ENCODE assay signal across 8 cellular contexts in genomic region chr22:42270512-42271190, GRCh38. TPM values are rescaled to one million over a fixed set of nuclear protein-coding genes. Genes with fewer than 3 reads are reported as not detected.
DNase-seq lines count a peak whose midpoint lies in the region; ATAC-seq and TF ChIP-seq lines count a peak whose summit lies in the region.

Gene TCF20 (minus strand): TSS chr22:42270653. CDS start chr22:42215305, 55,348 bp downstream.

- peaks cover 12% of the 10 kb centered on the region for H3K4me1 Mint-ChIP-seq in chondrocyte (ENCODE audit: low read depth)

- H3K9me3 Mint-ChIP-seq in chondrocyte (ENCODE audit: low read depth) = no peaks in the 10 kb centered on the region

- H3K36me3 Mint-ChIP-seq in chondrocyte (ENCODE audit: low read depth) = no peaks in the 10 kb centered on the region

- no peaks in the 10 kb centered on the region for H3K27me3 Mint-ChIP-seq in chondrocyte (ENCODE audit: low read depth)

- peak; percentile 49 for DNase-seq in NK-92 treated with Interleukin-12 subunit alpha and Interleukin-12 subunit beta, amount 100 ng/mL, for 24 hours (lab: John Stamatoyannopoulos, UW)
- DNase-seq in NK-92 (lab: John Stamatoyannopoulos, UW; ENCODE audit: unreplicated experiment) (no peak), NCI-H2227 (lab: John Stamatoyannopoulos, UW; ENCODE audit: unreplicated experiment) (peak; percentile 80), chondrocyte (ENCODE audit: low spot score) (peak; percentile 85), kidney tubule cell (ENCODE audit: low spot score) (peak; percentile 78)
- DNase-seq in activated CD4-positive, alpha-beta T cell treated with anti-CD3 and anti-CD28 coated beads for 24 hours (ENCODE audit: low read depth in 2 of 2) = peak; percentile 57 to 60
- DNase-seq in stimulated activated CD4-positive, alpha-beta T cell treated with anti-CD3 and anti-CD28 coated beads, Interleukin-1b, Interleukin-23, amount 100 ng/mL, for 1 hour (ENCODE audit: low read depth in 2 of 2) = peak; percentile 46 to 56

- H3K27ac Mint-ChIP-seq in chondrocyte (ENCODE audit: unreplicated experiment) = peak within 1 kb of the TSS; percentile 27

- peak within 1 kb of the TSS; percentile 77 for H3K4me3 Mint-ChIP-seq in chondrocyte (ENCODE audit: unreplicated experiment)

- no peak for TF ChIP-seq CTCF in chondrocyte (IDR thresholded peaks at IDR 0.05)

- peak; percentile 63 for ATAC-seq in HG02981 (IDR thresholded peaks at IDR 0.05; ENCODE audit: unreplicated experiment)

RNA-seq across cellular contexts. Expression of gene TCF20, which starts in this region (rescaled TPM):
- total RNA-seq in chondrocyte = 27.3 to 35.1 TPM (median 31.0 TPM) in 3 replicates
